ENCODE assay signal across 20 cellular contexts in the genomic region with DNA sequence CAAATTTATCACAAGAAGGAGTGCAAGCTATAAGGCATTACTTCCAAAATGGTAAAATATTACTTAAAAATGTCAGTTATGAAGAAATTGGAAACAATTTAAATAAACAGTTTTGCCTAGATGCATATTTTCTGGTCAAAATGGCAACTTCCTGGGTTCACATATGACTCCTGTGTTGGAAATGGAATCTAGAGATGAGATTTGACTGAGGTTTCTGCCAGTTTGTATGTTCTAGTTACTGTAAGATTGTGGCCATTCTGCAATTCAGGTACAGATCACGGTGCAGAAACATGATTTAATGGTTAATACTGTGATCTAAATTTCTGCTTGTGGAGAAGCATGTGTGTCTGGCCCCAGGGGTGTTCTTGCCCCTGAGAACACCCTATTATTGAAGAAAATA. TPM values are rescaled to one million over a fixed set of nuclear protein-coding genes. Genes with fewer than 3 reads are reported as not detected.
DNase-seq lines count a peak whose midpoint lies in the region; ATAC-seq lines count a peak whose summit lies in the region.
"Had no signal": no experiment of that assay in that cellular context is flagged by ENCODE, and none has a peak within 500 bp of the region (broad histone marks: within the 10 kb centered on the region; RNA-seq: fewer than 3 reads in every experiment).

No MANE protein-coding gene starts in this region.

- H3K27ac ChIP-seq in aorta (ENCODE audit: low read depth in 1 of 2, low read length in 2 of 2), result no peak overlapping the region

- H3K4me3 ChIP-seq in aorta (ENCODE audit: low read length in 2 of 2), result no peak overlapping the region

- H3K36me3 ChIP-seq in aorta (ENCODE audit: control insufficient read depth in 1 of 2, insufficient read depth in 2 of 2, low read length in 1 of 2), result no peaks in the 10 kb centered on the region

- intact Hi-C loops in aorta (cut with DNase I), result no loop called here

- ATAC-seq in GM18508 (IDR thresholded peaks at IDR 0.05; ENCODE audit: insufficient read depth, unreplicated experiment) (peak; percentile 31), GM19467 (IDR thresholded peaks at IDR 0.05; ENCODE audit: unreplicated experiment) (peak; percentile 28), HG02840 (IDR thresholded peaks at IDR 0.05; ENCODE audit: low FRiP score, unreplicated experiment) (peak; percentile 40), HG03354 (IDR thresholded peaks at IDR 0.05; ENCODE audit: poor library complexity, severe bottlenecking, unreplicated experiment) (peak; percentile 45), aorta (ENCODE audit: low FRiP score) (no peak)
- ATAC-seq: HCT116; stimulated activated naive CD8-positive, alpha-beta T cell treated with anti-CD3 and anti-CD28 coated beads, Interleukin-15, Interleukin-2, amounts not matched to agents 100 U/mL and 50 U/mL, for 24 hours had no signal

- H3K9me3 ChIP-seq in aorta (ENCODE audit: control insufficient read depth, low read length), result no peaks in the 10 kb centered on the region

- WGBS in aorta, 2 donors, result 46 to 52% methylated on average over 1 of the region's 1 CpG

- H3K4me1 ChIP-seq in aorta (ENCODE audit: control insufficient read depth in 1 of 2, insufficient read depth in 2 of 2, low read length in 2 of 2), result no peaks in the 10 kb centered on the region

- H3K27me3 ChIP-seq in aorta (ENCODE audit: control insufficient read depth in 1 of 2, insufficient read depth in 2 of 2, low read length in 1 of 2), result no peaks in the 10 kb centered on the region

- DNase-seq in ecto neural progenitor cell (ENCODE audit: low spot score) (no peak), retina (no peak), aorta (no peak), NCI-H510A treated with DMSO at 0.1 percent for 48 hours (lab: John Stamatoyannopoulos, UW) (no peak)
- DNase-seq: activated CD8-positive, alpha-beta memory T cell treated with anti-CD3 and anti-CD28 coated beads for 24 hours; activated naive CD4-positive, alpha-beta T cell treated with anti-CD3 and anti-CD28 coated beads, Interleukin-2, amount 50 U/mL, for 16 hours; head of caudate nucleus; IMR-90; NCI-H1417 treated with DMSO at 0.1 percent for 48 hours; NCI-H748 treated with DMSO at 0.1 percent for 48 hours; SHP77; stimulated activated CD4-positive, alpha-beta T cell treated with anti-CD3 and anti-CD28 coated beads, Interleukin-2, amount 100 ng/mL, for 24 hours; stimulated activated naive CD8-positive, alpha-beta T cell treated with anti-CD3 and anti-CD28 coated beads, Interleukin-15, Interleukin-2, amounts not matched to agents 100 U/mL and 50 U/mL, for 24 hours had no signal

RNA-seq across cellular contexts. Expression of a gene that starts 3.4 kb away (rescaled TPM):
- total RNA-seq in aorta, result not detected
- polyA plus RNA-seq in aorta, result not detected
- total RNA-seq: cardiac septum, IMR-90 had no signal
- polyA plus RNA-seq: AG04450, IMR-90 had no signal

RNA-seq across cellular contexts. Expression of a gene that starts 10.5 kb away (rescaled TPM):
- not detected for total RNA-seq in aorta
- polyA plus RNA-seq in aorta, result 1 to 10 TPM in 1 of 2 donors, not detected in 1; 2.0 TPM
- total RNA-seq: cardiac septum, IMR-90 had no signal
- polyA plus RNA-seq: AG04450, IMR-90 had no signal

RNA-seq across cellular contexts. Expression of a gene that starts 23.7 kb away (rescaled TPM):
- total RNA-seq in aorta, result not detected
- not detected for polyA plus RNA-seq in aorta
- total RNA-seq: cardiac septum, IMR-90 had no signal
- polyA plus RNA-seq: AG04450, IMR-90 had no signal

RNA-seq across cellular contexts. Expression of a gene that starts 51.2 kb away (rescaled TPM):
- not detected for total RNA-seq in aorta
- polyA plus RNA-seq in aorta, result not detected
- total RNA-seq: cardiac septum, IMR-90 had no signal
- polyA plus RNA-seq: AG04450, IMR-90 had no signal
